Comparison of ENCODE assay signal across 22 cellular contexts in the genomic region with DNA sequence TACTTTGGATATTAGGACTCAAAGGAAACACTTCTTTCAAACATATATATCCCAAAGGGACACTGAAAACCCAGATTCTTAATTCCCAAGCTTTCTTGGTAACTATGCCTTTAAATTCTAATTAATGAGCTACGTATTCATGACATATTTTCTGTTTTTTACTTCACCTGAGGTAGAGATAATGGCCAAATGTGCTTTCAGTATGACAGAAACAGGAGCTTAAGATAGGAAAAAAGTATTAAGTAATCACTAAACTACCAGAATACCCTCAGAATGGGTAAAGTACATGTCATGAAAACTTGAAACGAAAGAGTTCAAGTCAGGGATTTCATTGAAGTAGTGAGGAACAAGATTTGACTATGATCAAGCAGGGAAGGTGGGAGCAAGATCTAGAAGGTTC.
A peak's percentile ranks its signal among the peaks of the same experiment; 100 is the strongest.
DNase-seq lines count a peak whose midpoint lies in the region; ATAC-seq and TF ChIP-seq lines count a peak whose summit lies in the region.
"Had no signal": no experiment of that assay in that cellular context is flagged by ENCODE, and none has a peak within 500 bp of the region (broad histone marks: within the 10 kb centered on the region; RNA-seq: fewer than 3 reads in every experiment).

No MANE protein-coding gene starts in this region.

- H3K14ac ChIP-seq in trophoblast cell (ENCODE audit: low read length): no peak overlapping the region

- no peak overlapping the region for H4K12ac ChIP-seq in trophoblast cell (ENCODE audit: low read depth, low read length)

- TF ChIP-seq CTCF in VCaP (conservative IDR thresholded peaks at IDR 0.05) (no peak), endodermal cell (conservative IDR thresholded peaks at IDR 0.05) (no peak)

- H4K8ac ChIP-seq in trophoblast cell (ENCODE audit: low read depth, low read length): no peak overlapping the region

- ATAC-seq in HG03378 (IDR thresholded peaks at IDR 0.05; ENCODE audit: unreplicated experiment): no peak
- ATAC-seq: A549; CD8-positive, alpha-beta T cell had no signal

- no peak overlapping the region for H3K4me3 Mint-ChIP-seq in endodermal cell
- H3K4me3 Mint-ChIP-seq: CD4-positive, alpha-beta T cell; CD8-positive, alpha-beta T cell had no signal

- no peak for DNase-seq in endodermal cell
- DNase-seq in trophoblast cell: no peak
- DNase-seq in ACHN: no peak
- DNase-seq in 8988T: no peak
- no peak for DNase-seq in islet precursor cell
- DNase-seq: BE2C; Caco-2; Calu3; CD4-positive, alpha-beta T cell; CD8-positive, alpha-beta T cell; DMS 273 treated with DMSO at 0.1 percent for 48 hours; DMS153; DMS53; DMS79; DND-41; EL; GDM1 had no signal

- H3K27ac ChIP-seq in VCaP (peak overlapping the region; percentile 53), endodermal cell (ENCODE audit: low read depth, low read length) (no peak overlapping the region), trophoblast cell (ENCODE audit: low read depth, low read length) (peak overlapping the region; percentile 48)
- H3K27ac ChIP-seq: A549, BLaER1, C4-2B had no signal

- H3K36me3 ChIP-seq in endodermal cell (ENCODE audit: control insufficient read depth, insufficient read depth, low read length) (no peaks in the 10 kb centered on the region), trophoblast cell (ENCODE audit: control insufficient read depth in 1 of 2, insufficient read depth in 2 of 2, low read length in 2 of 2) (no peaks in the 10 kb centered on the region)
- H3K36me3 ChIP-seq: BE2C, BLaER1 had no signal

- no peak overlapping the region for H3K23ac ChIP-seq in trophoblast cell (ENCODE audit: low read length)

- peaks cover 27% of the 10 kb centered on the region for H3K4me1 Mint-ChIP-seq in endodermal cell

- H3K4me2 ChIP-seq in trophoblast cell (ENCODE audit: low read length): no peak overlapping the region
- H3K4me2 ChIP-seq: A549, BLaER1 had no signal

- H3K9me3 ChIP-seq in endodermal cell (ENCODE audit: control insufficient read depth, low read length) (no peaks in the 10 kb centered on the region), trophoblast cell (ENCODE audit: insufficient read depth, low read depth, low read length) (no peaks in the 10 kb centered on the region)
- H3K9me3 ChIP-seq: A549, BLaER1, Caco-2 had no signal

- H3K27me3 ChIP-seq in endodermal cell (ENCODE audit: control insufficient read depth, insufficient read depth, low read length, poor library complexity, severe bottlenecking) (no peaks in the 10 kb centered on the region), trophoblast cell (ENCODE audit: insufficient read depth, low read length) (no peaks in the 10 kb centered on the region)
- H3K27me3 ChIP-seq: BE2C, BLaER1 had no signal

- H3K4me1 ChIP-seq in endodermal cell (ENCODE audit: control insufficient read depth, insufficient read depth, low read length): peaks cover 15% of the 10 kb centered on the region
- peaks cover 2 to 10% of the 10 kb centered on the region in 2 experiments for H3K4me1 ChIP-seq in trophoblast cell (ENCODE audit: control insufficient read depth in 1 of 2, insufficient read depth in 2 of 2, low read length in 2 of 2)
- H3K4me1 ChIP-seq: A549, BE2C, Caco-2 had no signal

- H3K9me3 Mint-ChIP-seq in endodermal cell: no peaks in the 10 kb centered on the region
- H3K9me3 Mint-ChIP-seq: CD8-positive, alpha-beta T cell had no signal

- H2AK5ac ChIP-seq in trophoblast cell (ENCODE audit: low read length): no peak overlapping the region

- in situ Hi-C loops in ACHN (cut with HindIII; ENCODE audit: low pct_ligation_motif_present, low pct_unique_long_range_greater_than_20kb, low sequenced_read_pairs): no loop called here

- peaks cover 10% of the 10 kb centered on the region for H3K79me1 ChIP-seq in trophoblast cell (ENCODE audit: low read length)

- no peak overlapping the region for H3K9ac ChIP-seq in endodermal cell (ENCODE audit: extremely low read depth, low read length, poor library complexity, severe bottlenecking)
- H3K9ac ChIP-seq in trophoblast cell (ENCODE audit: low read length): no peak overlapping the region
- H3K9ac ChIP-seq: BLaER1 had no signal

- no peaks in the 10 kb centered on the region for H3K36me3 Mint-ChIP-seq in endodermal cell (ENCODE audit: low read depth)
- H3K36me3 Mint-ChIP-seq: CD8-positive, alpha-beta T cell had no signal

- no peak overlapping the region for H2AFZ ChIP-seq in trophoblast cell (ENCODE audit: insufficient read depth, low read length, poor library complexity)

- WGBS in endodermal cell (ENCODE audit: insufficient coverage in 1 of 2, insufficient read length in 1 of 2), 2 experiments: 93% methylated on average over 2 of the region's 2 CpGs; no CpG with 5 or more reads in 1 of the 2 experiments
- no CpG with 5 or more reads among the region's 2 CpGs for WGBS in trophoblast cell (ENCODE audit: extremely low coverage, insufficient coverage, insufficient read length)

- no peak overlapping the region for H3K27ac Mint-ChIP-seq in endodermal cell
- H3K27ac Mint-ChIP-seq: CD4-positive, alpha-beta T cell; CD8-positive, alpha-beta T cell had no signal

- H3K18ac ChIP-seq in trophoblast cell (ENCODE audit: low read length): no peak overlapping the region

- H4K91ac ChIP-seq in trophoblast cell (ENCODE audit: low read depth, low read length): no peak overlapping the region

- H3K27me3 Mint-ChIP-seq in endodermal cell (ENCODE audit: insufficient read depth): peaks cover 18% of the 10 kb centered on the region

- no peak overlapping the region for H3K4ac ChIP-seq in trophoblast cell (ENCODE audit: low read depth, low read length)

- no peak overlapping the region for H2BK12ac ChIP-seq in trophoblast cell (ENCODE audit: low read length)

- H2BK5ac ChIP-seq in trophoblast cell (ENCODE audit: low read depth, low read length, poor library complexity): no peak overlapping the region

- no peak overlapping the region for H2BK120ac ChIP-seq in trophoblast cell (ENCODE audit: insufficient read depth, low read length, poor library complexity)

- H3K4me3 ChIP-seq in endodermal cell (ENCODE audit: low read length) (peak overlapping the region; percentile 5), trophoblast cell (ENCODE audit: low read depth, low read length) (no peak overlapping the region)
- H3K4me3 ChIP-seq: A549, BLaER1 had no signal

- no peaks in the 10 kb centered on the region for H3K79me2 ChIP-seq in trophoblast cell (ENCODE audit: control insufficient read depth, insufficient read depth, low read length, poor library complexity)
